15 cellular contexts compared by ENCODE assay signal in the genomic region with DNA sequence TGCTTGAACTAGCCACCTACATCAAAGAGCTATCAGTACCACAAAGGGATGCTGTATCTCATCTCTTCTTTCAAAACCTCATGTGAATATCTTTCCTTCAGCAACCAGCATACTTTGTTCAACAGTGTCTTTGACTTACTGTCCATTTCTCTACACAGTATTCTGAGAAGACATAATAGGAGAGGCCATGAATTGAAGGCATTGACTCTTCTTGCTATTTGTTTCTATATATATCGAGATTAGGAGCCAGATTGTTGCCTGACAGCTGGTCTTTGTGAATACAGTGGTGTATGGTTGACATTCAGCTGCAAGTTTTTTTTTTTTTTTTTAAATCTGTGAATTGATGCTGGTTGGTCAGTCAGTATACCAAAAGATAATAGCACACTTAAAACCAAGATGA. TPM values are rescaled to one million over a fixed set of nuclear protein-coding genes. Genes with fewer than 3 reads are reported as not detected.
"Had no signal": no experiment of that assay in that cellular context is flagged by ENCODE, and none has a peak within 500 bp of the region (broad histone marks: within the 10 kb centered on the region; RNA-seq: fewer than 3 reads in every experiment).

No MANE protein-coding gene starts in this region.

- ATAC-seq: activated CD8-positive, alpha-beta T cell treated with anti-CD3 and anti-CD28 coated beads, Interleukin-2, amount 10 ng/mL, durations not matched to agents 7 days and 5 days had no signal

- H3K27ac ChIP-seq: ovary had no signal

- H3K36me3 ChIP-seq: ovary had no signal

- H3K4me3 Mint-ChIP-seq: activated CD8-positive, alpha-beta T cell treated with anti-CD3 and anti-CD28 coated beads, Interleukin-2, amount 10 ng/mL, durations not matched to agents 7 days and 5 days; activated T-helper 1 cell treated with anti-CD3 and anti-CD28 coated beads, Interleukin-12 subunit alpha, Interleukin-12 subunit beta, Interleukin-2, Interleukin-4 antibody, amounts not matched to agents 30 ng/mL and 10 ng/mL and 1 ng/mL, durations not matched to agents 14 hours and 24 hours and 36 hours; T-helper 1 cell treated with Interleukin-12 subunit alpha and Interleukin-12 subunit beta and Interleukin-4 antibody, amounts not matched to agents 30 μg/mL and 1 μg/mL, for 36 hours; WTC11 had no signal

- H3K9me3 ChIP-seq: ovary had no signal

- DNase-seq: activated CD4-positive, alpha-beta T cell treated with anti-CD3 and anti-CD28 coated beads for 48 hours; activated CD8-positive, alpha-beta memory T cell treated with anti-CD3 and anti-CD28 coated beads, Interleukin-2, amount 50 U/mL, for 48 hours; activated CD8-positive, alpha-beta T cell treated with anti-CD3 and anti-CD28 coated beads, Interleukin-2, amount 10 ng/mL, durations not matched to agents 7 days and 5 days; activated naive CD4-positive, alpha-beta T cell; effector CD8-positive, alpha-beta T cell; glutamatergic neuron; ovary had no signal

- H3K27me3 ChIP-seq: ovary had no signal

- H3K27ac Mint-ChIP-seq: activated CD8-positive, alpha-beta T cell treated with anti-CD3 and anti-CD28 coated beads, Interleukin-2, amount 10 ng/mL, durations not matched to agents 7 days and 5 days; activated T-helper 1 cell treated with anti-CD3 and anti-CD28 coated beads, Interleukin-12 subunit alpha, Interleukin-12 subunit beta, Interleukin-2, Interleukin-4 antibody, amounts not matched to agents 30 ng/mL and 10 ng/mL and 1 ng/mL, durations not matched to agents 14 hours and 24 hours and 36 hours; T-helper 1 cell treated with Interleukin-12 subunit alpha and Interleukin-12 subunit beta and Interleukin-4 antibody, amounts not matched to agents 30 μg/mL and 1 μg/mL, for 36 hours; WTC11 had no signal

- H3K4me3 ChIP-seq: ovary, skin epidermis had no signal

RNA-seq across cellular contexts. Expression of gene XIRP1, which starts 26.9 kb away (rescaled TPM):
- total RNA-seq: activated CD8-positive, alpha-beta T cell treated with anti-CD3 and anti-CD28 coated beads, Interleukin-2, amount 10 ng/mL, durations not matched to agents 7 days and 5 days; left lobe of liver; mammary epithelial cell; renal cortical epithelial cell; WTC11 had no signal
- polyA plus RNA-seq: mammary epithelial cell, neural cell had no signal
